20 cellular contexts compared by ENCODE assay signal in genomic region chr2:103410221-103410620, GRCh38.
DNase-seq lines count a peak whose midpoint lies in the region; ATAC-seq, FAIRE-seq and TF ChIP-seq lines count a peak whose summit lies in the region.
"Had no signal": no experiment of that assay in that cellular context is flagged by ENCODE, and none has a peak within 500 bp of the region (broad histone marks: within the 10 kb centered on the region; RNA-seq: fewer than 3 reads in every experiment).

No MANE protein-coding gene starts in this region.

- H3K4me3 ChIP-seq in breast epithelium (no peak overlapping the region), NB4 (ENCODE audit: low read depth, low read length) (no peak overlapping the region), bronchial epithelial cell (ENCODE audit: low read depth, low read length) (no peak overlapping the region)
- H3K4me3 ChIP-seq: HAP-1 had no signal

- POLR2A ChIA-PET in MCF 10A (lab: Yijun Ruan, JAX) = no interaction called here

- H3K27me3 ChIP-seq in breast epithelium (no peaks in the 10 kb centered on the region), bronchial epithelial cell (ENCODE audit: control insufficient read depth, insufficient read depth, low read length) (no peaks in the 10 kb centered on the region)
- H3K27me3 ChIP-seq: BE2C had no signal

- CTCF ChIA-PET in MCF 10A (lab: Yijun Ruan, JAX) = no interaction called here

- ATAC-seq in GM21526 (IDR thresholded peaks at IDR 0.05; ENCODE audit: low FRiP score, unreplicated experiment) (no peak), GM18519 (IDR thresholded peaks at IDR 0.05; ENCODE audit: low FRiP score, unreplicated experiment) (no peak)

- H3K4me1 ChIP-seq in breast epithelium = no peaks in the 10 kb centered on the region
- H3K4me1 ChIP-seq: BE2C, HAP-1 had no signal

- TF ChIP-seq POLR2A in breast epithelium (IDR thresholded peaks at IDR 0.05) (no peak), NB4 (IDR thresholded peaks at IDR 0.05; ENCODE audit: extremely low read depth, insufficient read length) (no peak)

- H3K4me3 Mint-ChIP-seq in MCF 10A (ENCODE audit: unreplicated experiment) = no peak overlapping the region
- H3K4me3 Mint-ChIP-seq: CD4-positive, CD25-positive, alpha-beta regulatory T cell; CD8-positive, alpha-beta memory T cell; IgD-negative memory B cell had no signal

- DNase-seq in MCF 10A (ENCODE audit: unreplicated experiment) = peak; percentile 38
- no peak for DNase-seq in breast epithelium (ENCODE audit: low spot score in 2 of 2)
- DNase-seq in NB4 (ENCODE audit: low read depth) = peak; percentile 15
- DNase-seq in bronchial epithelial cell (ENCODE audit: low read depth) = no peak
- DNase-seq in iPS-NIHi7 (ENCODE audit: extremely low spot score) = no peak
- DNase-seq: 8988T; BE2C; C1 segment of cervical spinal cord; CD4-positive, CD25-positive, alpha-beta regulatory T cell; CD8-positive, alpha-beta memory T cell; COR-L47; DMS153; DMS79; GF-D8 had no signal

- H3K27ac ChIP-seq in breast epithelium = no peak overlapping the region
- H3K27ac ChIP-seq: HL-60, KMS-11 had no signal

- H3K27ac Mint-ChIP-seq in MCF 10A (ENCODE audit: low read depth, unreplicated experiment) = no peak overlapping the region
- H3K27ac Mint-ChIP-seq: CD4-positive, CD25-positive, alpha-beta regulatory T cell; IgD-negative memory B cell had no signal

- no peaks in the 10 kb centered on the region for H3K4me1 Mint-ChIP-seq in MCF 10A (ENCODE audit: insufficient read depth, unreplicated experiment)
- H3K4me1 Mint-ChIP-seq: CD4-positive, CD25-positive, alpha-beta regulatory T cell; CD8-positive, alpha-beta memory T cell; IgD-negative memory B cell had no signal

- H3K36me3 ChIP-seq in breast epithelium = no peaks in the 10 kb centered on the region
- H3K36me3 ChIP-seq in bronchial epithelial cell (ENCODE audit: control insufficient read depth, insufficient read depth, low read length) = no peaks in the 10 kb centered on the region
- H3K36me3 ChIP-seq: BE2C, HAP-1 had no signal

- no TSS peak for BruUV-seq in MCF 10A (replicated peaks; lab: Mats Ljungman, UMichigan)

- TF ChIP-seq CTCF in MCF 10A (IDR thresholded peaks at IDR 0.05; ENCODE audit: unreplicated experiment) (no peak), breast epithelium (IDR thresholded peaks at IDR 0.05) (no peak), NB4 (IDR thresholded peaks at IDR 0.05; ENCODE audit: low read depth, low read length) (no peak), bronchial epithelial cell (IDR thresholded peaks at IDR 0.05; ENCODE audit: insufficient read depth, low read length, severe bottlenecking) (no peak)

- intact Hi-C loops in MCF 10A (cut with micrococcal nuclease) = no loop called here
- intact Hi-C loops in breast epithelium (cut with DNase I; ENCODE audit: low total_unique reads) = no loop called here

- H3K27me3 Mint-ChIP-seq in MCF 10A (ENCODE audit: insufficient read depth, unreplicated experiment) = peaks cover 21% of the 10 kb centered on the region
- H3K27me3 Mint-ChIP-seq: CD4-positive, CD25-positive, alpha-beta regulatory T cell; CD8-positive, alpha-beta memory T cell; IgD-negative memory B cell had no signal

- H3K36me3 Mint-ChIP-seq in MCF 10A (ENCODE audit: insufficient read depth, unreplicated experiment) = no peaks in the 10 kb centered on the region
- H3K36me3 Mint-ChIP-seq: CD4-positive, CD25-positive, alpha-beta regulatory T cell; CD8-positive, alpha-beta memory T cell; IgD-negative memory B cell had no signal

- no peaks in the 10 kb centered on the region for H3K9me3 Mint-ChIP-seq in MCF 10A (ENCODE audit: unreplicated experiment)

- peak; percentile 55 for FAIRE-seq in bronchial epithelial cell (lab: Jason Lieb, UNC)

- no peaks in the 10 kb centered on the region for H3K9me3 ChIP-seq in breast epithelium
- H3K9me3 ChIP-seq: BE2C, HAP-1 had no signal

Comparison
In these comparisons a context has a peak if more than half of its experiments do, and no peak if none do; other contexts are left out.
1. DNase-seq: peak in MCF 10A (single experiment) and NB4 (single experiment); none in breast epithelium (0 of 2), bronchial epithelial cell (single experiment) and iPS-NIHi7 (single experiment).